Comparison of ENCODE assay signal across 1 cellular context in the genomic region with DNA sequence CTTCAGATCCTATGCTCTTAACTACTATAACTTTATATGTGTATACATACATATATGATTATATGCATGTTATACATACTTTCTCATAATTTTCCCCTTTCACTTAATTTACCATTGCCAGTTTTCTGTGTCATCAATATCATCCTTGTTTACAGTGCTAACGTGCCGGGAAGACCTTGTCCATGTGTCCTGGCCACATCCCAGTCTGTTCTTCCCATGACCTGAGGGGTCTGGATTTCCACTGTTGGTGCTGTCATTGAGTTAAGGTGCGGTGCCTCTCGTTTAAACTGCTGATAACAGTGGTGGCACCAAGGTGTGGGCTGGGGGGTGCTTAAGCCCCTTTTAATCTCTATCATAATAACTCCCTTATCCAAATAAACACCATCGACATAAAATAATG.
TF ChIP-seq lines count a peak whose summit lies in the region.

No MANE protein-coding gene starts in this region.

TF ChIP-seq in IMR-90, 13 proteins besides CTCF, POLR2A, EP300 and RAD21 (continued from another document):
- TF ChIP-seq CHD1 (IDR thresholded peaks at IDR 0.05; ENCODE audit: low read depth, low read length) (no peak), RFX5 (IDR thresholded peaks at IDR 0.05; ENCODE audit: low read depth, low read length) (no peak), MAZ (IDR thresholded peaks at IDR 0.05; ENCODE audit: borderline replicate concordance, low read depth, low read length) (no peak), RCOR1 (IDR thresholded peaks at IDR 0.05; ENCODE audit: insufficient replicate concordance, low read length) (no peak)
- TF ChIP-seq, protein P1, sequence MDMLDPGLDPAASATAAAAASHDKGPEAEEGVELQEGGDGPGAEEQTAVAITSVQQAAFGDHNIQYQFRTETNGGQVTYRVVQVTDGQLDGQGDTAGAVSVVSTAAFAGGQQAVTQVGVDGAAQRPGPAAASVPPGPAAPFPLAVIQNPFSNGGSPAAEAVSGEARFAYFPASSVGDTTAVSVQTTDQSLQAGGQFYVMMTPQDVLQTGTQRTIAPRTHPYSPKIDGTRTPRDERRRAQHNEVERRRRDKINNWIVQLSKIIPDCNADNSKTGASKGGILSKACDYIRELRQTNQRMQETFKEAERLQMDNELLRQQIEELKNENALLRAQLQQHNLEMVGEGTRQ (IDR thresholded peaks at IDR 0.05; ENCODE audit: low read depth, low read length) = no peak
- TF ChIP-seq, protein P2, sequence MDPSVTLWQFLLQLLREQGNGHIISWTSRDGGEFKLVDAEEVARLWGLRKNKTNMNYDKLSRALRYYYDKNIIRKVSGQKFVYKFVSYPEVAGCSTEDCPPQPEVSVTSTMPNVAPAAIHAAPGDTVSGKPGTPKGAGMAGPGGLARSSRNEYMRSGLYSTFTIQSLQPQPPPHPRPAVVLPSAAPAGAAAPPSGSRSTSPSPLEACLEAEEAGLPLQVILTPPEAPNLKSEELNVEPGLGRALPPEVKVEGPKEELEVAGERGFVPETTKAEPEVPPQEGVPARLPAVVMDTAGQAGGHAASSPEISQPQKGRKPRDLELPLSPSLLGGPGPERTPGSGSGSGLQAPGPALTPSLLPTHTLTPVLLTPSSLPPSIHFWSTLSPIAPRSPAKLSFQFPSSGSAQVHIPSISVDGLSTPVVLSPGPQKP (IDR thresholded peaks at IDR 0.05; ENCODE audit: borderline replicate concordance, low read depth, low read length) = no peak
